ENCODE assay signal across 1 cellular context in genomic region chrX:53683556-53684414, GRCh38.
A peak's percentile ranks its signal among the peaks of the same experiment; 100 is the strongest.
TF ChIP-seq lines count a peak whose summit lies in the region.

No MANE protein-coding gene starts in this region.

TF ChIP-seq in K562, 482 proteins besides CTCF, POLR2A, EP300 and RAD21 (continued from another document and continues in another):
- TF ChIP-seq E2F6 (IDR thresholded peaks at IDR 0.05; ENCODE audit: borderline replicate concordance in 1 of 2, extremely low read depth in 1 of 2, insufficient read depth in 1 of 2, insufficient read length in 1 of 2, low read depth in 1 of 2, low read length in 1 of 2, poor library complexity in 1 of 2, severe bottlenecking in 1 of 2): peak in 1 of 2 experiments; percentile 62
- TF ChIP-seq PTRF (tag; IDR thresholded peaks at IDR 0.05): no peak
- no peak for TF ChIP-seq TSC22D4 (tag; IDR thresholded peaks at IDR 0.05)
- no peak for TF ChIP-seq ZNF121 (CRISPR knock-in tag; conservative IDR thresholded peaks at IDR 0.05)
- TF ChIP-seq WHSC1 (IDR thresholded peaks at IDR 0.05; ENCODE audit: low read length): no peak
- no peak for TF ChIP-seq HOMEZ (CRISPR knock-in tag; IDR thresholded peaks at IDR 0.05)
- no peak for TF ChIP-seq RUNX1 (IDR thresholded peaks at IDR 0.05; ENCODE audit: low read depth)
- TF ChIP-seq BCL6 (CRISPR knock-in tag; IDR thresholded peaks at IDR 0.05): no peak
- no peak for TF ChIP-seq NCOA1 (IDR thresholded peaks at IDR 0.05; ENCODE audit: low read depth)
- peak; percentile 74 for TF ChIP-seq NFE2 (IDR thresholded peaks at IDR 0.05; ENCODE audit: low read depth)
- 0 out of 2 replicates have a peak, but pooled peaks have one; percentile 13 for TF ChIP-seq ZBTB33 (CRISPR knock-in tag; IDR thresholded peaks at IDR 0.05)
- no peak for TF ChIP-seq HNRNPL (IDR thresholded peaks at IDR 0.05; ENCODE audit: low read depth, low read length)
- TF ChIP-seq ZMIZ1 (IDR thresholded peaks at IDR 0.05; ENCODE audit: low read depth in 2 of 2, low read length in 2 of 2): peak in 1 of 2 experiments; percentile 11; a peak in 1 of 4 replicates
- no peak for TF ChIP-seq KAT8 (IDR thresholded peaks at IDR 0.05; ENCODE audit: low read depth)
- TF ChIP-seq ZC3H4 (CRISPR knock-in tag; IDR thresholded peaks at IDR 0.05; ENCODE audit: borderline replicate concordance): no peak
- TF ChIP-seq PRDM10 (IDR thresholded peaks at IDR 0.05; ENCODE audit: partially characterized antibody): no peak
- TF ChIP-seq SOX6 (IDR thresholded peaks at IDR 0.05): no peak
- peak; percentile 90 for TF ChIP-seq ZFX (CRISPR knock-in tag; IDR thresholded peaks at IDR 0.05)
- no peak for TF ChIP-seq CTBP1 (IDR thresholded peaks at IDR 0.05; ENCODE audit: borderline replicate concordance)
- TF ChIP-seq AFF1 (IDR thresholded peaks at IDR 0.05; ENCODE audit: low read depth in 1 of 2, partially characterized antibody in 2 of 2): no peak
- TF ChIP-seq CHD2 (IDR thresholded peaks at IDR 0.05; ENCODE audit: low read depth, low read length): peak; percentile 95
- no peak for TF ChIP-seq ZNF77 (CRISPR knock-in tag; IDR thresholded peaks at IDR 0.05)
- TF ChIP-seq NR2C1 (IDR thresholded peaks at IDR 0.05): no peak; the same call in none of the 2 replicates
- TF ChIP-seq NR2C1 (tag; IDR thresholded peaks at IDR 0.05): no peak
- TF ChIP-seq PYGO2 (tag; IDR thresholded peaks at IDR 0.05): no peak
- no peak for TF ChIP-seq ZNF561 (CRISPR knock-in tag; conservative IDR thresholded peaks at IDR 0.05)
- TF ChIP-seq ZNF41 (CRISPR knock-in tag; conservative IDR thresholded peaks at IDR 0.05): no peak
- TF ChIP-seq JUN (IDR thresholded peaks at IDR 0.05; ENCODE audit: borderline replicate concordance, low read depth, low read length): no peak
- no peak for TF ChIP-seq JUN (CRISPR knock-in tag; IDR thresholded peaks at IDR 0.05; ENCODE audit: borderline replicate concordance)
- no peak for TF ChIP-seq ADNP (tag; IDR thresholded peaks at IDR 0.05)
- no peak for TF ChIP-seq DPF2 (IDR thresholded peaks at IDR 0.05)
- TF ChIP-seq GABPA (tag; conservative IDR thresholded peaks at IDR 0.05; ENCODE audit: low read depth): peak; percentile 49; the same call in 1 of the 2 replicates
- TF ChIP-seq ZNF79 (CRISPR knock-in tag; IDR thresholded peaks at IDR 0.05; ENCODE audit: low read depth): no peak
- no peak for TF ChIP-seq CREBBP (IDR thresholded peaks at IDR 0.05; ENCODE audit: low read depth, low read length)
- no peak for TF ChIP-seq ZNF224 (CRISPR knock-in tag; IDR thresholded peaks at IDR 0.05)
- TF ChIP-seq ZBTB1 (CRISPR knock-in tag; IDR thresholded peaks at IDR 0.05; ENCODE audit: borderline replicate concordance, low read depth): no peak
- no peak for TF ChIP-seq ZBTB34 (CRISPR knock-in tag; IDR thresholded peaks at IDR 0.05)
- TF ChIP-seq ARID1B (IDR thresholded peaks at IDR 0.05): no peak
- no peak for TF ChIP-seq ZNF24 (IDR thresholded peaks at IDR 0.05)
- no peak for TF ChIP-seq E4F1 (CRISPR knock-in tag; IDR thresholded peaks at IDR 0.05; ENCODE audit: borderline replicate concordance)
- no peak for TF ChIP-seq SLC30A9 (CRISPR knock-in tag; IDR thresholded peaks at IDR 0.05)
- no peak for TF ChIP-seq DMBX1 (CRISPR knock-in tag; IDR thresholded peaks at IDR 0.05; ENCODE audit: borderline replicate concordance)
- TF ChIP-seq MCM7 (IDR thresholded peaks at IDR 0.05): no peak
- TF ChIP-seq TRIM24 (IDR thresholded peaks at IDR 0.05): no peak
- peak; percentile 82 for TF ChIP-seq EP400 (IDR thresholded peaks at IDR 0.05)
- no peak for TF ChIP-seq ZNF717 (CRISPR knock-in tag; IDR thresholded peaks at IDR 0.05)
- TF ChIP-seq ZNF184 (CRISPR knock-in tag; IDR thresholded peaks at IDR 0.05): no peak
- TF ChIP-seq SNRNP70 (optimal IDR thresholded peaks at IDR 0.05; ENCODE audit: low read depth, low read length): no peak
- TF ChIP-seq ESRRA (IDR thresholded peaks at IDR 0.05; ENCODE audit: borderline replicate concordance, low read depth): no peak
- no peak for TF ChIP-seq MTA1 (IDR thresholded peaks at IDR 0.05; ENCODE audit: borderline replicate concordance)
- TF ChIP-seq NFIC (IDR thresholded peaks at IDR 0.05): peak; percentile 18; the same call in 1 of the 2 replicates
- no peak for TF ChIP-seq DIDO1 (tag; IDR thresholded peaks at IDR 0.05; ENCODE audit: low read depth)
